In genomic region chr1:63524166-63524565, GRCh38 we compare ENCODE assay signal across 8 cellular contexts. TPM values are rescaled to one million over a fixed set of nuclear protein-coding genes. Genes with fewer than 3 reads are reported as not detected.
DNase-seq lines count a peak whose midpoint lies in the region; ATAC-seq and TF ChIP-seq lines count a peak whose summit lies in the region.

No MANE protein-coding gene starts in this region.

- WGBS in hepatocyte (ENCODE audit: low lambda C conversion rate, missing lambda C conversion rate), result 77% methylated on average over 4 of the region's 4 CpGs

- H3K9me2 ChIP-seq in hepatocyte (replicated peaks; ENCODE audit: insufficient read depth), result no peaks in the 10 kb centered on the region

- peak overlapping the region; percentile 93 for H2AFZ ChIP-seq in hepatocyte

- peak overlapping the region; percentile 95 for H3K4me3 Mint-ChIP-seq in WTC11

- no peaks in the 10 kb centered on the region for H3K9me3 Mint-ChIP-seq in WTC11

- ATAC-seq in WTC11, result no peak

- TF ChIP-seq CTCF in WTC11 (IDR thresholded peaks at IDR 0.05) (no peak), hepatocyte (IDR thresholded peaks at IDR 0.05; ENCODE audit: poor library complexity) (no peak)

- H3K27ac Mint-ChIP-seq in WTC11, result no peak overlapping the region

- H3K27me3 Mint-ChIP-seq in WTC11 (ENCODE audit: low read depth), result no peaks in the 10 kb centered on the region

- no peaks in the 10 kb centered on the region for H3K36me3 Mint-ChIP-seq in WTC11

- peak; percentile 8 for DNase-seq in NCI-H82 (lab: John Stamatoyannopoulos, UW)
- DNase-seq in NCI-H82 treated with DMSO at 0.1 percent for 48 hours (lab: John Stamatoyannopoulos, UW; ENCODE audit: unreplicated experiment), result no peak
- DNase-seq in WTC11 (ENCODE audit: low spot score), result no peak
- DNase-seq in hepatocyte (ENCODE audit: low spot score), result no peak
- no peak for DNase-seq in NCI-H1092 treated with DMSO at 0.1 percent for 48 hours (lab: John Stamatoyannopoulos, UW)
- no peak for DNase-seq in superior temporal gyrus (ENCODE audit: extremely low spot score)
- DNase-seq in DMS79 treated with DMSO at 0.1 percent for 48 hours (lab: John Stamatoyannopoulos, UW), result no peak

- H3K4me3 ChIP-seq in hepatocyte (peak overlapping the region; percentile 71), stomach smooth muscle (ENCODE audit: low read length in 2 of 2) (peak overlapping the region; percentile 89 to 90)

- CTCF ChIA-PET in WTC11 (lab: Charles Lee), result interaction anchor here (0.6 to 2.1 kb wide), 3 partner anchors 14 to 197 kb away, joined by 4 to 8 read pairs (median 6); no protein-coding TSS in a partner anchor

- H4K20me1 ChIP-seq in hepatocyte (ENCODE audit: insufficient read depth, poor library complexity, severe bottlenecking), result no peaks in the 10 kb centered on the region

- peaks cover 15% of the 10 kb centered on the region for H3K4me1 Mint-ChIP-seq in WTC11

- peak overlapping the region; percentile 83 for H3K4me2 ChIP-seq in hepatocyte

- H3K36me3 ChIP-seq in hepatocyte (replicated peaks; ENCODE audit: insufficient read depth, low read depth) (no peaks in the 10 kb centered on the region), stomach smooth muscle (ENCODE audit: control insufficient read depth in 2 of 2, insufficient read depth in 2 of 2, low read length in 2 of 2) (no peaks in the 10 kb centered on the region)

- POLR2A ChIA-PET in WTC11 (lab: Charles Lee), result no interaction called here

- H3K27me3 ChIP-seq in hepatocyte (no peaks in the 10 kb centered on the region), stomach smooth muscle (ENCODE audit: control insufficient read depth in 1 of 2, insufficient read depth in 2 of 2, low read length in 2 of 2) (no peaks in the 10 kb centered on the region)

- H3K79me2 ChIP-seq in hepatocyte, result peaks cover 24% of the 10 kb centered on the region

- peak overlapping the region; percentile 97 for H3K27ac ChIP-seq in hepatocyte
- H3K27ac ChIP-seq in stomach smooth muscle (ENCODE audit: low read length), result no peak overlapping the region

- H3K9ac ChIP-seq in stomach smooth muscle (ENCODE audit: low read length in 2 of 2), result peak overlapping the region; percentile 84 to 89

- peaks cover 6% of the 10 kb centered on the region for H3K4me1 ChIP-seq in hepatocyte (ENCODE audit: insufficient read depth)
- peaks cover 2% of the 10 kb centered on the region for H3K4me1 ChIP-seq in stomach smooth muscle (ENCODE audit: control insufficient read depth, insufficient read depth, low read length)

- H3K9me3 ChIP-seq in hepatocyte (ENCODE audit: low read depth) (no peaks in the 10 kb centered on the region), stomach smooth muscle (ENCODE audit: control insufficient read depth in 2 of 2, low read length in 2 of 2) (no peaks in the 10 kb centered on the region)

TF ChIP-seq in WTC11, 78 proteins besides CTCF, POLR2A, EP300 and RAD21:
- TF ChIP-seq SOX15 (CRISPR knock-in tag; IDR thresholded peaks at IDR 0.05) (no peak), E2F1 (CRISPR knock-in tag; IDR thresholded peaks at IDR 0.05) (no peak), FOXP1 (CRISPR knock-in tag; IDR thresholded peaks at IDR 0.05; ENCODE audit: borderline replicate concordance) (no peak), NR2C2 (CRISPR knock-in tag; IDR thresholded peaks at IDR 0.05) (no peak), TEAD1 (CRISPR knock-in tag; IDR thresholded peaks at IDR 0.05) (no peak), TEAD4 (CRISPR knock-in tag; IDR thresholded peaks at IDR 0.05) (no peak), PREB (CRISPR knock-in tag; IDR thresholded peaks at IDR 0.05; ENCODE audit: borderline replicate concordance) (no peak), ZNF425 (CRISPR knock-in tag; conservative IDR thresholded peaks at IDR 0.05) (no peak), OVOL2 (CRISPR knock-in tag; IDR thresholded peaks at IDR 0.05; ENCODE audit: borderline replicate concordance) (no peak), ATF2 (CRISPR knock-in tag; IDR thresholded peaks at IDR 0.05; ENCODE audit: borderline replicate concordance, low read depth) (no peak), PRDM15 (CRISPR knock-in tag; IDR thresholded peaks at IDR 0.05) (no peak), MXD4 (CRISPR knock-in tag; IDR thresholded peaks at IDR 0.05; ENCODE audit: borderline replicate concordance) (no peak), ATF1 (CRISPR knock-in tag; IDR thresholded peaks at IDR 0.05) (no peak)

RNA-seq across cellular contexts. Expression of gene EFCAB7, which starts 0.8 kb away (rescaled TPM):
- total RNA-seq in WTC11 (2021) (2.3 to 4.3 TPM (median 2.8 TPM) in 3 replicates), hepatocyte (4.9 and 7.9 TPM in 2 replicates)
- polyA plus RNA-seq in hepatocyte, result 4.3 and 4.8 TPM in 2 replicates

RNA-seq across cellular contexts. Expression of gene ITGB3BP, which starts 1.1 kb away (rescaled TPM):
- total RNA-seq in WTC11 (2021) (47.2 to 51.7 TPM (median 50.2 TPM) in 3 replicates), hepatocyte (27.7 and 28.5 TPM in 2 replicates)
- polyA plus RNA-seq in hepatocyte, result 14.6 and 24.1 TPM in 2 replicates
